In genomic region chr20:11143481-11143880, GRCh38 we compare ENCODE assay signal across 21 cellular contexts.
"Had no signal": no experiment of that assay in that cellular context is flagged by ENCODE, and none has a peak within 500 bp of the region (broad histone marks: within the 10 kb centered on the region; RNA-seq: fewer than 3 reads in every experiment).

No MANE protein-coding gene starts in this region.

- H3K9me3 ChIP-seq: lower lobe of right lung, SJSA1 had no signal

- H3K27ac ChIP-seq: dorsolateral prefrontal cortex, lower lobe of right lung, SJSA1 had no signal

- DNase-seq: activated CD4-positive, alpha-beta T cell treated with anti-CD3 and anti-CD28 coated beads, Interleukin-2, amount 10 ng/mL, durations not matched to agents 24 days and 14 days; activated CD4-positive, CD25-positive, alpha-beta regulatory T cell; activated CD8-positive, alpha-beta memory T cell treated with anti-CD3 and anti-CD28 coated beads, Interleukin-2, amount 50 U/mL, for 4 hours; activated CD8-positive, alpha-beta T cell treated with anti-CD3 and anti-CD28 coated beads, Interleukin-2, amount 10 ng/mL, durations not matched to agents 7 days and 5 days; activated effector memory CD4-positive, alpha-beta T cell treated with anti-CD3 and anti-CD28 coated beads, Interleukin-2, amount 50 U/mL, for 16 hours; activated naive CD8-positive, alpha-beta T cell treated with anti-CD3 and anti-CD28 coated beads for 36 hours; activated T-cell treated with anti-CD3 and anti-CD28 coated beads, Interleukin-2, amount 50 U/mL, for 48 hours; aorta; dorsolateral prefrontal cortex; endodermal cell; erythroblast; head of caudate nucleus; left colon; lower lobe of right lung; midbrain; naive B cell; stimulated activated CD4-positive, alpha-beta T cell treated with anti-CD3 and anti-CD28 coated beads, Interleukin-4, amount 100 ng/mL, for 4 hours; stimulated activated CD8-positive, alpha-beta memory T cell treated with anti-CD3 and anti-CD28 coated beads, Interleukin-4, amount 100 ng/mL, for 48 hours; stimulated activated naive CD4-positive, alpha-beta T cell treated with Interleukin-2 at 50 U/mL for 16 hours had no signal

- H3K36me3 ChIP-seq: lower lobe of right lung, SJSA1 had no signal

- H3K27me3 ChIP-seq: dorsolateral prefrontal cortex, SJSA1 had no signal

- H3K4me1 ChIP-seq: lower lobe of right lung had no signal

- H3K4me3 ChIP-seq: dorsolateral prefrontal cortex, lower lobe of right lung, SJSA1, skin epidermis had no signal

- ATAC-seq: activated CD8-positive, alpha-beta T cell treated with anti-CD3 and anti-CD28 coated beads, Interleukin-2, amount 10 ng/mL, durations not matched to agents 7 days and 5 days; left colon; lower lobe of right lung had no signal
